12 cellular contexts compared by ENCODE assay signal in genomic region chr6:164097557-164098398, GRCh38.
A peak's percentile ranks its signal among the peaks of the same experiment; 100 is the strongest.
DNase-seq lines count a peak whose midpoint lies in the region; ATAC-seq, FAIRE-seq and TF ChIP-seq lines count a peak whose summit lies in the region.
"Had no signal": no experiment of that assay in that cellular context is flagged by ENCODE, and none has a peak within 500 bp of the region (broad histone marks: within the 10 kb centered on the region; RNA-seq: fewer than 3 reads in every experiment).

No MANE protein-coding gene starts in this region.

- H3K27ac ChIP-seq in dorsolateral prefrontal cortex (peak overlapping the region in 47 of 59 donors; percentile 3 to 86 (median 59)), mesendoderm (ENCODE audit: low read depth, low read length) (no peak overlapping the region), small intestine (ENCODE audit: low read depth in 1 of 2, low read length in 1 of 2) (no peak overlapping the region)
- H3K27ac ChIP-seq: prostate gland, tibial artery had no signal

- H3K4me3 Mint-ChIP-seq in activated T-cell treated with anti-CD3 and anti-CD28 coated beads, Interleukin-2, amount 50 U/mL, for 72 hours, result no peak overlapping the region
- H3K4me3 Mint-ChIP-seq: activated CD4-positive, alpha-beta T cell treated with anti-CD3 and anti-CD28 coated beads for 36 hours had no signal

- no peak overlapping the region for H2BK5ac ChIP-seq in mesendoderm (ENCODE audit: low read length)

- no peaks in the 10 kb centered on the region for H3K79me2 ChIP-seq in mesendoderm (ENCODE audit: control insufficient read depth, insufficient read depth, low read length)

- DNase-seq in BE2C, result no peak
- peak; percentile 85 for DNase-seq in MG63
- DNase-seq in dorsolateral prefrontal cortex, result no peak
- DNase-seq in mesendoderm, result peak; percentile 72
- no peak for DNase-seq in NCI-H2171 treated with DMSO at 0.1 percent for 48 hours (lab: John Stamatoyannopoulos, UW)
- no peak for DNase-seq in small intestine
- no peak for DNase-seq in activated T-cell treated with anti-CD3 and anti-CD28 coated beads, Interleukin-2, amount 50 U/mL, for 72 hours
- DNase-seq: activated CD4-positive, alpha-beta T cell treated with anti-CD3 and anti-CD28 coated beads for 36 hours; effector CD4-positive, alpha-beta T cell; tibial artery had no signal

- H3K4me1 Mint-ChIP-seq in activated T-cell treated with anti-CD3 and anti-CD28 coated beads, Interleukin-2, amount 50 U/mL, for 72 hours (ENCODE audit: low read depth), result no peaks in the 10 kb centered on the region
- H3K4me1 Mint-ChIP-seq: activated CD4-positive, alpha-beta T cell treated with anti-CD3 and anti-CD28 coated beads for 36 hours had no signal

- no peak overlapping the region for H3K4ac ChIP-seq in mesendoderm (ENCODE audit: low read depth, low read length)

- H3K9me3 Mint-ChIP-seq in activated T-cell treated with anti-CD3 and anti-CD28 coated beads, Interleukin-2, amount 50 U/mL, for 72 hours, result peaks cover 0 to 7% of the 10 kb centered on the region in 2 donors

- no peaks in the 10 kb centered on the region for H3K79me1 ChIP-seq in mesendoderm (ENCODE audit: low read length)

- H3K27me3 Mint-ChIP-seq in activated T-cell treated with anti-CD3 and anti-CD28 coated beads, Interleukin-2, amount 50 U/mL, for 72 hours (ENCODE audit: low read depth), result no peaks in the 10 kb centered on the region

- H3K18ac ChIP-seq in mesendoderm (ENCODE audit: low read length), result no peak overlapping the region

- H3K9ac ChIP-seq in mesendoderm (ENCODE audit: low read length), result no peak overlapping the region

- H3K36me3 ChIP-seq in BE2C (no peaks in the 10 kb centered on the region), MG63 (no peaks in the 10 kb centered on the region), mesendoderm (ENCODE audit: control insufficient read depth, insufficient read depth, low read length) (no peaks in the 10 kb centered on the region), small intestine (ENCODE audit: control insufficient read depth in 2 of 2, insufficient read depth in 2 of 2, low read length in 2 of 2) (no peaks in the 10 kb centered on the region)
- H3K36me3 ChIP-seq: prostate gland, tibial artery had no signal

- no peak overlapping the region for H3K56ac ChIP-seq in mesendoderm (ENCODE audit: low read length)

- H3K27ac Mint-ChIP-seq in activated T-cell treated with anti-CD3 and anti-CD28 coated beads, Interleukin-2, amount 50 U/mL, for 72 hours, result no peak overlapping the region
- H3K27ac Mint-ChIP-seq: activated CD4-positive, alpha-beta T cell treated with anti-CD3 and anti-CD28 coated beads for 36 hours had no signal

- peak overlapping the region; percentile 86 for H2BK15ac ChIP-seq in mesendoderm (replicated peaks; ENCODE audit: low read depth)

- no CpG with 5 or more reads among the region's 11 CpGs for WGBS in mesendoderm (ENCODE audit: extremely low coverage, insufficient coverage, low lambda C conversion rate)
- WGBS in small intestine, 3 donors, result 59 to 72% (median 70%) methylated on average over 11 of the region's 11 CpGs

- H3K23ac ChIP-seq in mesendoderm (ENCODE audit: low read length), result no peak overlapping the region

- H3K9me3 ChIP-seq in BE2C, result no peaks in the 10 kb centered on the region
- H3K9me3 ChIP-seq in MG63, result no peaks in the 10 kb centered on the region
- H3K9me3 ChIP-seq in small intestine (ENCODE audit: control insufficient read depth, low read depth), result no peaks in the 10 kb centered on the region
- H3K9me3 ChIP-seq: prostate gland, tibial artery had no signal

- TF ChIP-seq CTCF in BE2C (IDR thresholded peaks at IDR 0.05; ENCODE audit: low read depth, low read length), result peak; percentile 39
- peak in 48 of 56 donors; percentile 10 to 61 (median 36) for TF ChIP-seq CTCF in dorsolateral prefrontal cortex (IDR thresholded peaks at IDR 0.05 in 54 of 56, conservative IDR thresholded peaks at IDR 0.05 in 2 of 56; ENCODE audit: low read depth in 1 of 56, partially characterized antibody in 56 of 56)

- intact Hi-C loops in dorsolateral prefrontal cortex (cut with DNase I), result no loop called here

- FAIRE-seq in small intestine (lab: Jason Lieb, UNC), result no peak

- no peak overlapping the region for H4K8ac ChIP-seq in mesendoderm (ENCODE audit: low read depth, low read length)

- H3K4me1 ChIP-seq in BE2C (no peaks in the 10 kb centered on the region), mesendoderm (ENCODE audit: control insufficient read depth, low read depth, low read length) (peaks cover 7% of the 10 kb centered on the region), small intestine (ENCODE audit: control insufficient read depth in 2 of 2, insufficient read depth in 1 of 2, low read depth in 1 of 2, low read length in 1 of 2) (no peaks in the 10 kb centered on the region)
- H3K4me1 ChIP-seq: prostate gland, tibial artery had no signal

- H3K36me3 Mint-ChIP-seq in activated T-cell treated with anti-CD3 and anti-CD28 coated beads, Interleukin-2, amount 50 U/mL, for 72 hours (ENCODE audit: insufficient read depth in 2 of 2), result peaks cover 0 to 2% of the 10 kb centered on the region in 2 donors

- H2BK120ac ChIP-seq in mesendoderm (ENCODE audit: low read depth, low read length), result no peak overlapping the region

- H3K4me3 ChIP-seq in BE2C (ENCODE audit: low read depth, low read length) (no peak overlapping the region), MG63 (no peak overlapping the region), dorsolateral prefrontal cortex (no peak overlapping the region), mesendoderm (ENCODE audit: low read length) (no peak overlapping the region), small intestine (ENCODE audit: low read depth in 1 of 2, low read length in 2 of 2) (no peak overlapping the region)
- H3K4me3 ChIP-seq: prostate gland, tibial artery had no signal

- no peak for ATAC-seq in HG03045 (IDR thresholded peaks at IDR 0.05; ENCODE audit: unreplicated experiment)
- no peak for ATAC-seq in activated T-cell treated with anti-CD3 and anti-CD28 coated beads, Interleukin-2, amount 50 U/mL, for 72 hours (replicated peaks in 1 of 2)
- ATAC-seq: activated CD4-positive, alpha-beta T cell treated with anti-CD3 and anti-CD28 coated beads for 36 hours had no signal

- H2AK5ac ChIP-seq in mesendoderm (ENCODE audit: low read length), result no peak overlapping the region

- no peak overlapping the region for H4K5ac ChIP-seq in mesendoderm (ENCODE audit: low read length)

- H3K4me2 ChIP-seq in mesendoderm (ENCODE audit: low read length), result no peak overlapping the region

- no peaks in the 10 kb centered on the region for H3K27me3 ChIP-seq in BE2C
- H3K27me3 ChIP-seq in MG63, result no peaks in the 10 kb centered on the region
- H3K27me3 ChIP-seq in dorsolateral prefrontal cortex, result no peaks in the 10 kb centered on the region
- no peaks in the 10 kb centered on the region for H3K27me3 ChIP-seq in mesendoderm (ENCODE audit: insufficient read depth, low read length, poor library complexity)
- no peaks in the 10 kb centered on the region for H3K27me3 ChIP-seq in small intestine (ENCODE audit: control insufficient read depth in 2 of 2, insufficient read depth in 2 of 2, low read length in 2 of 2)
- H3K27me3 ChIP-seq: tibial artery had no signal

Comparison
In these comparisons a context has a peak if more than half of its experiments do, and no peak if none do; other contexts are left out.
1. DNase-seq: peak in MG63 (single experiment) and mesendoderm (single experiment); none in BE2C (single experiment), dorsolateral prefrontal cortex (0 of 10), NCI-H2171 treated with DMSO at 0.1 percent for 48 hours (single experiment), small intestine (single experiment) and activated T-cell treated with anti-CD3 and anti-CD28 coated beads, Interleukin-2, amount 50 U/mL, for 72 hours (0 of 2).
2. H3K27ac ChIP-seq: peak in dorsolateral prefrontal cortex (47 of 59); none in mesendoderm (single experiment) and small intestine (0 of 2).